ENCODE assay signal across 19 cellular contexts in the genomic region with DNA sequence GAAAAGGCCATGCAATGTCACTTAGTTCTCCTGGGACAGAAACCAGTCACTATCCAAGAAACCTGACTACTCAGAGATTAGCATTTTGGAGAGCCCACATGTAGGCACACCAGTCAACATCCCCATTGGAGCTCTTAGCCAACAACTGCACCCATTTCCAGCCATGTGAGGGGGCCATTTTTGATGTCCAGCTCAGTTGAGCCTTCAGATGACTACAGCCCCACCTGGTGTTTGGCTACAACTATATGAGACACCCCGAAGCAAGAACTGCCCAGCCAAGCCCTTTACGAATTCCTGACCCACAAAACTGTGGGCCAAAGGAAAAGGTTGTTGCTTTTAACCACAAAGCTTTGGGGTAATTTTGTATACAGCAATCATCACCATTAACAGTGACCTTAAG.
DNase-seq lines count a peak whose midpoint lies in the region; ATAC-seq, FAIRE-seq and TF ChIP-seq lines count a peak whose summit lies in the region.
"Had no signal": no experiment of that assay in that cellular context is flagged by ENCODE, and none has a peak within 500 bp of the region (broad histone marks: within the 10 kb centered on the region; RNA-seq: fewer than 3 reads in every experiment).

No MANE protein-coding gene starts in this region.

- H3K18ac ChIP-seq in H1 (ENCODE audit: extremely low read depth, low read length): no peak overlapping the region
- H3K18ac ChIP-seq in neuronal stem cell (ENCODE audit: low read length): no peak overlapping the region

- no peak overlapping the region for H3K4me3 ChIP-seq in GM12865 (ENCODE audit: low read depth, low read length)
- H3K4me3 ChIP-seq in H1 (ENCODE audit: extremely low read depth in 1 of 4, insufficient read depth in 2 of 4, low read depth in 3 of 4, low read length in 4 of 4): no peak overlapping the region
- H3K4me3 ChIP-seq in neuronal stem cell (ENCODE audit: low read length in 2 of 2): no peak overlapping the region
- H3K4me3 ChIP-seq in HepG2 (replicated peaks in 1 of 3; ENCODE audit: insufficient read depth in 1 of 3, low read depth in 2 of 3, low read length in 3 of 3): no peak overlapping the region
- H3K4me3 ChIP-seq: A549, SJCRH30 had no signal

- H3K9ac ChIP-seq in H1 (replicated peaks in 1 of 4; ENCODE audit: extremely low read depth in 1 of 4, low read depth in 3 of 4, low read length in 3 of 4) (no peak overlapping the region), neuronal stem cell (ENCODE audit: low read depth, low read length, poor library complexity) (no peak overlapping the region), HepG2 (ENCODE audit: insufficient read depth, low read depth, low read length) (no peak overlapping the region)

- H3K56ac ChIP-seq in H1 (replicated peaks; ENCODE audit: insufficient read length, low read depth, low read length): no peak overlapping the region

- H2BK120ac ChIP-seq in H1 (replicated peaks; ENCODE audit: low read depth, low read length) (no peak overlapping the region), neuronal stem cell (ENCODE audit: low read depth, low read length) (no peak overlapping the region)

- H3K4ac ChIP-seq in H1 (replicated peaks; ENCODE audit: insufficient read length, low read depth, low read length): no peak overlapping the region
- no peak overlapping the region for H3K4ac ChIP-seq in neuronal stem cell (ENCODE audit: low read length)

- H3K4me1 ChIP-seq in H1 (replicated peaks in 1 of 4; ENCODE audit: control insufficient read depth in 3 of 4, insufficient read depth in 4 of 4, low read length in 3 of 4) (no peaks in the 10 kb centered on the region), neuronal stem cell (ENCODE audit: control insufficient read depth in 2 of 2, insufficient read depth in 1 of 2, low read depth in 1 of 2, low read length in 2 of 2) (peaks cover 0 to 2% of the 10 kb centered on the region in 2 donors), HepG2 (ENCODE audit: insufficient read depth, low read length) (no peaks in the 10 kb centered on the region)
- H3K4me1 ChIP-seq: A549 had no signal

- H2AK5ac ChIP-seq in H1 (ENCODE audit: low read depth, low read length) (no peak overlapping the region), neuronal stem cell (ENCODE audit: low read depth, low read length) (no peak overlapping the region)

- no peak overlapping the region for H3K23ac ChIP-seq in H1 (ENCODE audit: insufficient read length)
- H3K23ac ChIP-seq in neuronal stem cell (ENCODE audit: low read depth, low read length, poor library complexity): no peak overlapping the region

- intact Hi-C loops in HepG2 (cut with micrococcal nuclease; ENCODE audit: unreplicated experiment): no loop called here

- FAIRE-seq in H1 (lab: Jason Lieb, UNC) (no peak), HepG2 (lab: Jason Lieb, UNC) (no peak)
- FAIRE-seq: A549, GM19239 had no signal

- peaks cover 0 to 2% of the 10 kb centered on the region in 2 experiments for H4K20me1 ChIP-seq in H1 (replicated peaks in 1 of 2; ENCODE audit: control insufficient read depth in 1 of 2, insufficient read depth in 2 of 2, low read length in 2 of 2)
- no peaks in the 10 kb centered on the region for H4K20me1 ChIP-seq in HepG2 (ENCODE audit: insufficient read depth, low read length)

- H4K91ac ChIP-seq in H1 (replicated peaks; ENCODE audit: insufficient read length, low read length): no peak overlapping the region
- H4K91ac ChIP-seq in neuronal stem cell (ENCODE audit: low read depth, low read length, poor library complexity): no peak overlapping the region

- no peak overlapping the region for H4K5ac ChIP-seq in H1 (ENCODE audit: insufficient read length, low read depth, low read length)

- POLR2A ChIA-PET in H1 (lab: Charles Lee; ENCODE audit: partially characterized antibody) (interaction anchor here (0.8 kb wide), 1 partner anchor 9 kb away, joined by 3 read pairs; no protein-coding TSS in a partner anchor), HepG2 (lab: Yijun Ruan, JAX) (no interaction called here)

- no peaks in the 10 kb centered on the region for H3K23me2 ChIP-seq in H1 (ENCODE audit: low read depth, low read length)

- H3K27ac ChIP-seq in H1 (ENCODE audit: low read depth, low read length) (no peak overlapping the region), neuronal stem cell (replicated peaks; ENCODE audit: low read length) (no peak overlapping the region), HepG2 (ENCODE audit: extremely low read length, insufficient read depth, low read length) (no peak overlapping the region)
- H3K27ac ChIP-seq: A549, SJCRH30 had no signal

- H3K36me3 ChIP-seq in H1 (ENCODE audit: control insufficient read depth in 2 of 4, insufficient read depth in 4 of 4, low read length in 3 of 4) (no peaks in the 10 kb centered on the region), neuronal stem cell (replicated peaks in 1 of 2; ENCODE audit: control insufficient read depth in 2 of 2, insufficient read depth in 2 of 2, low read length in 2 of 2) (no peaks in the 10 kb centered on the region), HepG2 (replicated peaks in 1 of 2; ENCODE audit: control insufficient read depth in 1 of 2, insufficient read depth in 2 of 2, low read length in 2 of 2) (no peaks in the 10 kb centered on the region)
- H3K36me3 ChIP-seq: SJCRH30 had no signal

- H4K8ac ChIP-seq in H1 (ENCODE audit: extremely low read depth, insufficient read depth, low read length) (no peak overlapping the region), neuronal stem cell (ENCODE audit: low read depth, low read length) (peak overlapping the region; percentile 10)

- H2BK12ac ChIP-seq in H1 (ENCODE audit: low read depth, low read length): no peak overlapping the region
- H2BK12ac ChIP-seq in neuronal stem cell (ENCODE audit: low read length): no peak overlapping the region

- H3K4me2 ChIP-seq in H1 (ENCODE audit: insufficient read depth in 1 of 2, low read depth in 2 of 2, low read length in 2 of 2) (no peak overlapping the region), neuronal stem cell (ENCODE audit: insufficient read depth, low read length, poor library complexity, severe bottlenecking) (no peak overlapping the region), HepG2 (ENCODE audit: low read depth, low read length) (no peak overlapping the region)
- H3K4me2 ChIP-seq: A549 had no signal

- no peak overlapping the region for H3K14ac ChIP-seq in H1 (ENCODE audit: insufficient read length)
- no peak overlapping the region for H3K14ac ChIP-seq in neuronal stem cell (ENCODE audit: low read length)

- ATAC-seq in HepG2 (no peak), HG03439 (IDR thresholded peaks at IDR 0.05; ENCODE audit: unreplicated experiment) (no peak)
- ATAC-seq: A549, Panc1 had no signal

- BruUV-seq in HepG2 (replicated peaks; lab: Mats Ljungman, UMichigan): no TSS peak

- in situ Hi-C loops in HepG2 (cut with HindIII; ENCODE audit: extremely low pct_ligation_motif_present, low pct_unique_long_range_greater_than_20kb): no loop called here

- no peaks in the 10 kb centered on the region for H3K79me1 ChIP-seq in H1 (ENCODE audit: low read depth, low read length)
- no peaks in the 10 kb centered on the region for H3K79me1 ChIP-seq in neuronal stem cell (ENCODE audit: low read depth, low read length)

- WGBS in H1 (ENCODE audit: extremely low coverage in 1 of 2, insufficient coverage in 1 of 2, insufficient read length in 1 of 2, insufficient replicate concordance in 2 of 2, low coverage in 1 of 2, low lambda C conversion rate in 2 of 2, missing lambda C conversion rate in 1 of 2), 2 experiments: 32% methylated on average over 2 of the region's 2 CpGs; no CpG with 5 or more reads in 1 of the 2 experiments
- no CpG with 5 or more reads among the region's 2 CpGs for WGBS in neuronal stem cell (ENCODE audit: extremely low coverage in 2 of 2, insufficient read length in 2 of 2, insufficient replicate concordance in 1 of 2), 2 donors
- WGBS in HepG2 (ENCODE audit: low lambda C conversion rate): no CpG with 5 or more reads among the region's 2 CpGs

- H3K79me2 ChIP-seq in H1 (ENCODE audit: control insufficient read depth in 1 of 2, insufficient read depth in 2 of 2, low read length in 2 of 2): no peaks in the 10 kb centered on the region
- H3K79me2 ChIP-seq in HepG2 (ENCODE audit: insufficient read depth, low read length): no peaks in the 10 kb centered on the region

- TF ChIP-seq RAD21 in H1 (IDR thresholded peaks at IDR 0.05 in 1 of 2, conservative IDR thresholded peaks at IDR 0.05 in 1 of 2; ENCODE audit: low read depth in 2 of 2, low read length in 2 of 2): peak; percentile 44 to 66
- no peak for TF ChIP-seq RAD21 in HepG2 (CRISPR knock-in tag; IDR thresholded peaks at IDR 0.05)

- H2BK15ac ChIP-seq in H1 (ENCODE audit: low read length) (no peak overlapping the region), neuronal stem cell (ENCODE audit: low read length) (no peak overlapping the region)

- no peak overlapping the region for H2BK20ac ChIP-seq in H1 (ENCODE audit: low read length)

- TF ChIP-seq CTCF in GM12865 (IDR thresholded peaks at IDR 0.05; ENCODE audit: insufficient read depth, low read depth, low read length, missing control alignments) (no peak), H1 (IDR thresholded peaks at IDR 0.05; ENCODE audit: control extremely low read depth in 1 of 3, insufficient read depth in 1 of 3, low read depth in 1 of 3, low read length in 3 of 3) (peak; percentile 2 to 56 (median 48)), HepG2 (CRISPR knock-in tag; IDR thresholded peaks at IDR 0.05) (no peak)

- no peak overlapping the region for H2BK5ac ChIP-seq in H1 (ENCODE audit: low read depth, low read length)
- no peak overlapping the region for H2BK5ac ChIP-seq in neuronal stem cell (ENCODE audit: low read length)

- CTCF ChIA-PET in H1 (lab: Charles Lee; ENCODE audit: partially characterized antibody): interaction anchor here (0.6 to 3.0 kb wide), 17 partner anchors 9 to 324 kb away, joined by 3 to 14 read pairs (median 4); no protein-coding TSS in a partner anchor
- CTCF ChIA-PET in HepG2 (lab: Yijun Ruan, JAX; ENCODE audit: low intra/inter-chr PET ratio, low total read pairs): no interaction called here

- DNase-seq in GM12865 (ENCODE audit: low read depth) (peak; percentile 13), NCI-H69 (lab: John Stamatoyannopoulos, UW) (peak; percentile 25), H1 (ENCODE audit: low read depth in 1 of 2, low spot score in 2 of 2) (no peak), neuronal stem cell (ENCODE audit: low spot score) (no peak), HepG2 (ENCODE audit: low spot score) (no peak), foreskin melanocyte (no peak)
- DNase-seq: C1 segment of cervical spinal cord; CD8-positive, alpha-beta memory T cell; IMR-90; NCI-H1048; NCI-H1436; NCI-H2029; NCI-H2171; NCI-H526 treated with DMSO at 0.1 percent for 48 hours; SJCRH30 had no signal

- H2AFZ ChIP-seq in H1 (ENCODE audit: low read length): no peak overlapping the region
- no peak overlapping the region for H2AFZ ChIP-seq in neuronal stem cell (ENCODE audit: low read length)
- H2AFZ ChIP-seq in HepG2 (ENCODE audit: low read length): no peak overlapping the region

- no peaks in the 10 kb centered on the region for H3K9me3 ChIP-seq in H1 (ENCODE audit: insufficient read depth in 2 of 2, low read depth in 1 of 2, low read length in 1 of 2)
- no peaks in the 10 kb centered on the region for H3K9me3 ChIP-seq in neuronal stem cell (replicated peaks in 1 of 2; ENCODE audit: control insufficient read depth in 2 of 2, insufficient read depth in 1 of 2, low read depth in 1 of 2, low read length in 2 of 2)
- no peaks in the 10 kb centered on the region for H3K9me3 ChIP-seq in HepG2 (ENCODE audit: low read length)
- H3K9me3 ChIP-seq: A549, SJCRH30 had no signal

- TF ChIP-seq EP300 in H1 (IDR thresholded peaks at IDR 0.05; ENCODE audit: borderline replicate concordance in 1 of 2, low read depth in 2 of 2, low read length in 2 of 2): no peak
- TF ChIP-seq EP300 in HepG2 (IDR thresholded peaks at IDR 0.05; ENCODE audit: low read depth in 2 of 2, low read length in 2 of 2): no peak
- no peak for TF ChIP-seq EP300 in HepG2 (CRISPR knock-in tag; IDR thresholded peaks at IDR 0.05; ENCODE audit: borderline replicate concordance)

- H3K27me3 ChIP-seq in H1 (replicated peaks in 1 of 4; ENCODE audit: control insufficient read depth in 3 of 4, extremely low read depth in 1 of 4, insufficient read depth in 3 of 4, low read length in 3 of 4) (no peaks in the 10 kb centered on the region), neuronal stem cell (ENCODE audit: control insufficient read depth in 3 of 3, insufficient read depth in 3 of 3, low read depth in 1 of 3, low read length in 3 of 3) (no peaks in the 10 kb centered on the region), HepG2 (ENCODE audit: control insufficient read depth in 1 of 2, insufficient read depth in 2 of 2, low read length in 2 of 2) (no peaks in the 10 kb centered on the region)
- H3K27me3 ChIP-seq: SJCRH30 had no signal

- no peak for TF ChIP-seq POLR2A in H1 (IDR thresholded peaks at IDR 0.05; ENCODE audit: control extremely low read depth in 1 of 2, low read depth in 2 of 2, low read length in 2 of 2)
- no peak for TF ChIP-seq POLR2A in HepG2 (IDR thresholded peaks at IDR 0.05; ENCODE audit: insufficient read depth in 1 of 2, low read depth in 2 of 2, low read length in 2 of 2)

Comparison
In these comparisons a context has a peak if more than half of its experiments do, and no peak if none do; other contexts are left out.
1. DNase-seq: peak in GM12865 (single experiment) and NCI-H69 (single experiment); none in H1 (0 of 2), neuronal stem cell (single experiment), HepG2 (single experiment) and foreskin melanocyte (single experiment).
2. CTCF ChIP-seq: peak in H1 (3 of 3); none in GM12865 (single experiment) and HepG2 (single experiment).